22 cellular contexts compared by ENCODE assay signal in genomic region chr7:12378389-12378788, GRCh38. TPM values are rescaled to one million over a fixed set of nuclear protein-coding genes. Genes with fewer than 3 reads are reported as not detected.
DNase-seq lines count a peak whose midpoint lies in the region; ATAC-seq, FAIRE-seq and TF ChIP-seq lines count a peak whose summit lies in the region.
"Had no signal": no experiment of that assay in that cellular context is flagged by ENCODE, and none has a peak within 500 bp of the region (broad histone marks: within the 10 kb centered on the region; RNA-seq: fewer than 3 reads in every experiment).

No MANE protein-coding gene starts in this region.

- peak overlapping the region; percentile 20; the same call in 1 of the 2 replicates for H3K27ac Mint-ChIP-seq in WTC11
- H3K27ac Mint-ChIP-seq: CD4-positive, alpha-beta T cell; HFFc6 had no signal

- no peak overlapping the region for H3K4me3 Mint-ChIP-seq in WTC11
- H3K4me3 Mint-ChIP-seq: CD4-positive, alpha-beta T cell; HFFc6 had no signal

- H3K4me2 ChIP-seq in HepG2 (ENCODE audit: low read depth, low read length): no peak overlapping the region
- H3K4me2 ChIP-seq: A549 had no signal

- no peak for FAIRE-seq in HepG2 (lab: Jason Lieb, UNC)
- FAIRE-seq: A549 had no signal

- H3K9me3 Mint-ChIP-seq in WTC11: no peaks in the 10 kb centered on the region
- H3K9me3 Mint-ChIP-seq: CD4-positive, alpha-beta T cell had no signal

- BruUV-seq in HepG2 (replicated peaks; lab: Mats Ljungman, UMichigan): no TSS peak

- H3K4me3 ChIP-seq in cardiac muscle cell: no peak overlapping the region
- no peak overlapping the region for H3K4me3 ChIP-seq in left ventricle myocardium inferior
- H3K4me3 ChIP-seq in HepG2 (replicated peaks in 1 of 3; ENCODE audit: insufficient read depth in 1 of 3, low read depth in 2 of 3, low read length in 3 of 3): no peak overlapping the region
- no peak overlapping the region for H3K4me3 ChIP-seq in left lung
- H3K4me3 ChIP-seq: A549 had no signal

- no peak for DNase-seq in cardiac muscle cell (ENCODE audit: low read depth in 1 of 2, low spot score in 1 of 2)
- no peak for DNase-seq in left ventricle myocardium inferior
- DNase-seq in WTC11 (ENCODE audit: low spot score): no peak
- no peak for DNase-seq in HepG2 (ENCODE audit: low spot score)
- DNase-seq in sciatic nerve (ENCODE audit: low spot score): peak; percentile 55
- no peak for DNase-seq in left lung
- DNase-seq in OCI-M2 (lab: John Stamatoyannopoulos, UW; ENCODE audit: unreplicated experiment): no peak
- DNase-seq: AML-193; CD4-positive, alpha-beta T cell; DMS153; DMS79 treated with DMSO at 0.1 percent for 48 hours; GF-D8; GOT3; H7; HFFc6; IMR-90 had no signal

- in situ Hi-C loops in HepG2 (cut with HindIII; ENCODE audit: extremely low pct_ligation_motif_present, low pct_unique_long_range_greater_than_20kb): no loop called here

- no peaks in the 10 kb centered on the region for H3K79me2 ChIP-seq in HepG2 (ENCODE audit: insufficient read depth, low read length)

- POLR2A ChIA-PET in WTC11 (lab: Charles Lee) (no interaction called here), HepG2 (lab: Yijun Ruan, JAX) (no interaction called here)

- no peak for TF ChIP-seq RAD21 in HepG2 (CRISPR knock-in tag; IDR thresholded peaks at IDR 0.05)

- no peaks in the 10 kb centered on the region for H3K4me1 Mint-ChIP-seq in WTC11

- intact Hi-C loops in left ventricle myocardium inferior (cut with micrococcal nuclease) (no loop called here), HepG2 (cut with micrococcal nuclease; ENCODE audit: unreplicated experiment) (no loop called here), sciatic nerve (cut with DNase I) (no loop called here), left lung (cut with DNase I) (no loop called here)

- TF ChIP-seq CTCF in cardiac muscle cell (IDR thresholded peaks at IDR 0.05; ENCODE audit: low read depth, low read length): no peak
- TF ChIP-seq CTCF in left ventricle myocardium inferior (IDR thresholded peaks at IDR 0.05; ENCODE audit: borderline replicate concordance): no peak
- TF ChIP-seq CTCF in WTC11 (IDR thresholded peaks at IDR 0.05): no peak
- no peak for TF ChIP-seq CTCF in HepG2 (CRISPR knock-in tag; IDR thresholded peaks at IDR 0.05)
- no peak for TF ChIP-seq CTCF in left lung (IDR thresholded peaks at IDR 0.05)

- no peak overlapping the region for H2AFZ ChIP-seq in HepG2 (ENCODE audit: low read length)

- H3K9ac ChIP-seq in HepG2 (ENCODE audit: insufficient read depth, low read depth, low read length): no peak overlapping the region

- H3K9me3 ChIP-seq in cardiac muscle cell (ENCODE audit: low read depth) (no peaks in the 10 kb centered on the region), left ventricle myocardium inferior (replicated peaks) (no peaks in the 10 kb centered on the region), HepG2 (ENCODE audit: low read length) (no peaks in the 10 kb centered on the region), left lung (no peaks in the 10 kb centered on the region)
- H3K9me3 ChIP-seq: A549 had no signal

- H3K36me3 Mint-ChIP-seq in WTC11: peaks cover 23% of the 10 kb centered on the region

- no peaks in the 10 kb centered on the region for H4K20me1 ChIP-seq in HepG2 (ENCODE audit: insufficient read depth, low read length)

- ATAC-seq in WTC11: no peak
- no peak for ATAC-seq in HepG2
- peak; percentile 98 for ATAC-seq in sciatic nerve
- no peak for ATAC-seq in left lung
- ATAC-seq: A549, HCT116 had no signal

- H3K27me3 ChIP-seq in cardiac muscle cell: no peaks in the 10 kb centered on the region
- no peaks in the 10 kb centered on the region for H3K27me3 ChIP-seq in left ventricle myocardium inferior (ENCODE audit: low read depth)
- no peaks in the 10 kb centered on the region for H3K27me3 ChIP-seq in HepG2 (ENCODE audit: control insufficient read depth in 1 of 2, insufficient read depth in 2 of 2, low read length in 2 of 2)
- no peaks in the 10 kb centered on the region for H3K27me3 ChIP-seq in left lung

- 0% methylated on average over 2 of the region's 2 CpGs for WGBS in HepG2 (ENCODE audit: low lambda C conversion rate)

- TF ChIP-seq EP300 in HepG2 (IDR thresholded peaks at IDR 0.05; ENCODE audit: low read depth in 2 of 2, low read length in 2 of 2): no peak
- no peak for TF ChIP-seq EP300 in HepG2 (CRISPR knock-in tag; IDR thresholded peaks at IDR 0.05; ENCODE audit: borderline replicate concordance)

- CTCF ChIA-PET in WTC11 (lab: Charles Lee) (no interaction called here), HepG2 (lab: Yijun Ruan, JAX; ENCODE audit: low intra/inter-chr PET ratio, low total read pairs) (no interaction called here)

- H3K36me3 ChIP-seq in cardiac muscle cell (peaks cover 26% of the 10 kb centered on the region), left ventricle myocardium inferior (no peaks in the 10 kb centered on the region), HepG2 (replicated peaks in 1 of 2; ENCODE audit: control insufficient read depth in 1 of 2, insufficient read depth in 2 of 2, low read length in 2 of 2) (no peaks in the 10 kb centered on the region), left lung (no peaks in the 10 kb centered on the region)

- TF ChIP-seq POLR2A in HepG2 (IDR thresholded peaks at IDR 0.05; ENCODE audit: insufficient read depth in 1 of 2, low read depth in 2 of 2, low read length in 2 of 2): no peak

- H3K27ac ChIP-seq in cardiac muscle cell: peak overlapping the region; percentile 50
- no peak overlapping the region for H3K27ac ChIP-seq in left ventricle myocardium inferior (replicated peaks)
- H3K27ac ChIP-seq in HepG2 (ENCODE audit: extremely low read length, insufficient read depth, low read length): no peak overlapping the region
- no peak overlapping the region for H3K27ac ChIP-seq in left lung
- H3K27ac ChIP-seq: 22Rv1, A549, C4-2B, HL-60 had no signal

- no peaks in the 10 kb centered on the region for H3K27me3 Mint-ChIP-seq in WTC11 (ENCODE audit: low read depth)
- H3K27me3 Mint-ChIP-seq: CD4-positive, alpha-beta T cell had no signal

- H3K4me1 ChIP-seq in cardiac muscle cell (ENCODE audit: low read depth): peaks cover 7% of the 10 kb centered on the region
- H3K4me1 ChIP-seq in left ventricle myocardium inferior: no peaks in the 10 kb centered on the region
- H3K4me1 ChIP-seq in HepG2 (ENCODE audit: insufficient read depth, low read length): 0 out of 2 replicates have a peak, but pooled peaks cover 8% of the 10 kb centered on the region
- H3K4me1 ChIP-seq in left lung: no peaks in the 10 kb centered on the region
- H3K4me1 ChIP-seq: A549 had no signal

TF ChIP-seq in WTC11, 78 proteins besides CTCF, POLR2A, EP300 and RAD21 (continues in another document):
- no peak for TF ChIP-seq PREB (CRISPR knock-in tag; IDR thresholded peaks at IDR 0.05; ENCODE audit: borderline replicate concordance)
- no peak for TF ChIP-seq ELF4 (CRISPR knock-in tag; IDR thresholded peaks at IDR 0.05; ENCODE audit: low read depth)

TF ChIP-seq in HepG2, 621 proteins besides CTCF, POLR2A, EP300 and RAD21 (continues in another document):
- no peak for TF ChIP-seq ZNF740 (CRISPR knock-in tag; IDR thresholded peaks at IDR 0.05)
- no peak for TF ChIP-seq SP2 (CRISPR knock-in tag; IDR thresholded peaks at IDR 0.05)
- TF ChIP-seq NFYB (CRISPR knock-in tag; IDR thresholded peaks at IDR 0.05): no peak
- no peak for TF ChIP-seq CENPBD1 (CRISPR knock-in tag; IDR thresholded peaks at IDR 0.05; ENCODE audit: borderline replicate concordance, low read depth)
- peak; percentile 44 for TF ChIP-seq NR2F6 (IDR thresholded peaks at IDR 0.05)
- TF ChIP-seq NR2F6 (CRISPR knock-in tag; IDR thresholded peaks at IDR 0.05): no peak
- 0 out of 2 replicates have a peak, but pooled peaks have one; percentile 31 for TF ChIP-seq NR2F2 (IDR thresholded peaks at IDR 0.05; ENCODE audit: borderline replicate concordance, low read depth)
- no peak for TF ChIP-seq FOXA3 (CRISPR knock-in tag; IDR thresholded peaks at IDR 0.05)
- TF ChIP-seq ZNF10 (CRISPR knock-in tag; IDR thresholded peaks at IDR 0.05; ENCODE audit: borderline replicate concordance, low read depth): no peak
- no peak for TF ChIP-seq ZFP37 (CRISPR knock-in tag; IDR thresholded peaks at IDR 0.05; ENCODE audit: borderline replicate concordance)

RNA-seq across cellular contexts. Expression of gene VWDE, which starts 25.3 kb away (rescaled TPM):
- total RNA-seq in cardiac muscle cell (46.3 and 95.8 TPM in 2 replicates), left ventricle myocardium inferior (not detected), WTC11 (2021) (21.0 to 25.1 TPM (median 23.1 TPM) in 3 replicates), HepG2 (2016; rRNA removed; fragmentation: Illumina TruSeq; extraction: Trizol) (0.14 and 0.27 TPM in 2 replicates), sciatic nerve (2.8 TPM), left lung (1 to 10 TPM; 2.6 to 4.3 TPM)
- polyA plus RNA-seq in cardiac muscle cell (51.5 and 104 TPM in 2 replicates), HepG2 (2011; rRNA removed) (0.07 and 0.12 TPM in 2 replicates)
- total RNA-seq in HepG2 (2016; cell fraction: cytosol; rRNA removed; fragmentation: Illumina TruSeq; extraction: Trizol; ENCODE audit: low read depth): not detected in 2 replicates
- total RNA-seq in HepG2 (2016; cell fraction: insoluble cytoplasmic fraction; rRNA removed; fragmentation: Illumina TruSeq; extraction: Trizol): 0.03 and 0.17 TPM in 2 replicates
- 0.03 TPM in 1 of 2 replicates, not detected in the other for total RNA-seq in HepG2 (2016; cell fraction: membrane; rRNA removed; fragmentation: Illumina TruSeq; extraction: Trizol)
- total RNA-seq in HepG2 (2016; cell fraction: nucleus; rRNA removed; fragmentation: Illumina TruSeq; extraction: Trizol): 0.34 and 0.65 TPM in 2 replicates
- 0.01 and 0.04 TPM in 2 replicates for polyA plus RNA-seq in HepG2 (2011; cell fraction: cytosol; rRNA removed)
- polyA plus RNA-seq in HepG2 (2011; cell fraction: nucleus; rRNA removed): 0.08 and 0.10 TPM in 2 replicates
- 0.05 TPM in 1 of 2 replicates, not detected in the other for polyA plus RNA-seq in HepG2 (2012)
- polyA plus RNA-seq in HepG2 (2016; cell fraction: cytosol; fragmentation: Illumina TruSeq; extraction: Trizol; ENCODE audit: low read depth): not detected in 2 replicates
- polyA plus RNA-seq in HepG2 (2016; cell fraction: insoluble cytoplasmic fraction; fragmentation: Illumina TruSeq; extraction: Trizol; ENCODE audit: low read depth): not detected in 2 replicates
- polyA plus RNA-seq in HepG2 (2016; cell fraction: membrane; fragmentation: Illumina TruSeq; extraction: Trizol; ENCODE audit: low read depth): not detected in 2 replicates
- 0.27 and 0.37 TPM in 2 replicates for polyA plus RNA-seq in HepG2 (2016; cell fraction: nucleus; fragmentation: Illumina TruSeq; extraction: Trizol; ENCODE audit: insufficient read depth, low read depth)
- polyA minus RNA-seq in HepG2 (2011; rRNA and poly(A)+ RNA removed; ENCODE audit: low replicate concordance): 0.08 and 20.5 TPM in 2 replicates
- polyA minus RNA-seq in HepG2 (2011; cell fraction: cytosol; rRNA and poly(A)+ RNA removed): 0.10 TPM in 1 of 2 replicates, not detected in the other
- 0.64 and 1.2 TPM in 2 replicates for polyA minus RNA-seq in HepG2 (2011; cell fraction: nucleus; rRNA and poly(A)+ RNA removed)
- total RNA-seq: HFFc6 had no signal
- polyA plus RNA-seq: BJ had no signal
